ENCODE assay signal across 12 cellular contexts in genomic region chr13:48660356-48661076, GRCh38. TPM values are rescaled to one million over a fixed set of nuclear protein-coding genes. Genes with fewer than 3 reads are reported as not detected.
A peak's percentile ranks its signal among the peaks of the same experiment; 100 is the strongest.
DNase-seq lines count a peak whose midpoint lies in the region; ATAC-seq, FAIRE-seq and TF ChIP-seq lines count a peak whose summit lies in the region.
"Had no signal": no experiment of that assay in that cellular context is flagged by ENCODE, and none has a peak within 500 bp of the region (broad histone marks: within the 10 kb centered on the region; RNA-seq: fewer than 3 reads in every experiment).

No MANE protein-coding gene starts in this region.

- H3K9me3 ChIP-seq in Karpas-422 (ENCODE audit: low read length) (no peaks in the 10 kb centered on the region), smooth muscle cell (replicated peaks; ENCODE audit: low read depth) (peaks cover 6% of the 10 kb centered on the region), neuronal stem cell (replicated peaks in 1 of 2; ENCODE audit: control insufficient read depth in 2 of 2, insufficient read depth in 1 of 2, low read depth in 1 of 2, low read length in 2 of 2) (no peaks in the 10 kb centered on the region), MG63 (no peaks in the 10 kb centered on the region)

- H3K9me2 ChIP-seq in Karpas-422 (replicated peaks; ENCODE audit: insufficient read depth, low read length), result no peaks in the 10 kb centered on the region

- H4K20me1 ChIP-seq in Karpas-422 (ENCODE audit: insufficient read depth, low read depth, low read length) (no peaks in the 10 kb centered on the region), smooth muscle cell (ENCODE audit: low read depth) (no peaks in the 10 kb centered on the region)

- peak; percentile 72 for FAIRE-seq in GM19239 (lab: Jason Lieb, UNC)

- DNase-seq in GM19239 (ENCODE audit: insufficient read length, low spot score) (no peak), Karpas-422 (peak; percentile 49), globus pallidus (ENCODE audit: low spot score) (peak; percentile 56), smooth muscle cell (lab: John Stamatoyannopoulos, UW; ENCODE audit: unreplicated experiment) (no peak), neuronal stem cell (ENCODE audit: low spot score) (no peak), MG63 (no peak)
- DNase-seq: activated T-cell treated with anti-CD3 and anti-CD28 coated beads, Interleukin-2, amount 50 U/mL, for 4 hours; DND-41; naive thymus-derived CD8-positive, alpha-beta T cell had no signal

- no peaks in the 10 kb centered on the region for H3K79me2 ChIP-seq in Karpas-422 (ENCODE audit: low read length)
- no peaks in the 10 kb centered on the region for H3K79me2 ChIP-seq in smooth muscle cell (ENCODE audit: low read depth)

- H4K91ac ChIP-seq in neuronal stem cell (ENCODE audit: low read depth, low read length, poor library complexity), result no peak overlapping the region

- TF ChIP-seq CTCF in smooth muscle cell (IDR thresholded peaks at IDR 0.05; ENCODE audit: borderline replicate concordance, insufficient read depth, poor library complexity, severe bottlenecking), result no peak

- H3K4me3 ChIP-seq in Karpas-422 (ENCODE audit: low read length) (no peak overlapping the region), smooth muscle cell (no peak overlapping the region), neuronal stem cell (ENCODE audit: low read length in 2 of 2) (no peak overlapping the region), MG63 (no peak overlapping the region)

- WGBS in smooth muscle cell (ENCODE audit: low lambda C conversion rate), result 33% methylated on average over 4 of the region's 4 CpGs
- no CpG with 5 or more reads among the region's 4 CpGs for WGBS in neuronal stem cell (ENCODE audit: extremely low coverage in 2 of 2, insufficient read length in 2 of 2, insufficient replicate concordance in 1 of 2), 2 donors

- H3K4me2 ChIP-seq in Karpas-422 (ENCODE audit: low read depth, low read length, poor library complexity, severe bottlenecking), result no peak overlapping the region
- H3K4me2 ChIP-seq in smooth muscle cell, result peak overlapping the region; percentile 50
- H3K4me2 ChIP-seq in neuronal stem cell (ENCODE audit: insufficient read depth, low read length, poor library complexity, severe bottlenecking), result no peak overlapping the region

- H2BK120ac ChIP-seq in neuronal stem cell (ENCODE audit: low read depth, low read length), result no peak overlapping the region

- H3K9ac ChIP-seq in Karpas-422 (ENCODE audit: low read length) (no peak overlapping the region), smooth muscle cell (ENCODE audit: low read depth) (no peak overlapping the region), neuronal stem cell (ENCODE audit: low read depth, low read length, poor library complexity) (no peak overlapping the region)

- H3K79me1 ChIP-seq in neuronal stem cell (ENCODE audit: low read depth, low read length), result no peaks in the 10 kb centered on the region

- H2AK5ac ChIP-seq in neuronal stem cell (ENCODE audit: low read depth, low read length), result no peak overlapping the region

- no peaks in the 10 kb centered on the region for H3K36me3 ChIP-seq in Karpas-422 (ENCODE audit: insufficient read depth, low read length)
- no peaks in the 10 kb centered on the region for H3K36me3 ChIP-seq in smooth muscle cell (ENCODE audit: low read depth)
- no peaks in the 10 kb centered on the region for H3K36me3 ChIP-seq in neuronal stem cell (replicated peaks in 1 of 2; ENCODE audit: control insufficient read depth in 2 of 2, insufficient read depth in 2 of 2, low read length in 2 of 2)
- no peaks in the 10 kb centered on the region for H3K36me3 ChIP-seq in MG63

- H4K8ac ChIP-seq in neuronal stem cell (ENCODE audit: low read depth, low read length), result no peak overlapping the region

- H3K14ac ChIP-seq in neuronal stem cell (ENCODE audit: low read length), result no peak overlapping the region

- H3K4ac ChIP-seq in neuronal stem cell (ENCODE audit: low read length), result no peak overlapping the region

- no peaks in the 10 kb centered on the region for H3K27me3 ChIP-seq in Karpas-422 (ENCODE audit: low read length)
- H3K27me3 ChIP-seq in smooth muscle cell (ENCODE audit: low read depth), result no peaks in the 10 kb centered on the region
- no peaks in the 10 kb centered on the region for H3K27me3 ChIP-seq in neuronal stem cell (ENCODE audit: control insufficient read depth in 3 of 3, insufficient read depth in 3 of 3, low read depth in 1 of 3, low read length in 3 of 3)
- H3K27me3 ChIP-seq in MG63, result no peaks in the 10 kb centered on the region

- H2AFZ ChIP-seq in Karpas-422 (ENCODE audit: low read length), result no peak overlapping the region
- peak overlapping the region; percentile 75 for H2AFZ ChIP-seq in smooth muscle cell (ENCODE audit: low read depth)
- no peak overlapping the region for H2AFZ ChIP-seq in neuronal stem cell (ENCODE audit: low read length)

- ATAC-seq in GM21367 (IDR thresholded peaks at IDR 0.05; ENCODE audit: unreplicated experiment) (no peak), HG03457 (IDR thresholded peaks at IDR 0.05; ENCODE audit: unreplicated experiment) (no peak)
- ATAC-seq: activated T-cell treated with anti-CD3 and anti-CD28 coated beads, Interleukin-2, amount 50 U/mL, for 4 hours; naive thymus-derived CD8-positive, alpha-beta T cell had no signal

- H3F3A ChIP-seq in smooth muscle cell (ENCODE audit: low read depth), result peaks cover 6% of the 10 kb centered on the region

- no peak overlapping the region for H3K23ac ChIP-seq in neuronal stem cell (ENCODE audit: low read depth, low read length, poor library complexity)

- H3K27ac ChIP-seq in Karpas-422 (ENCODE audit: low read length), result no peak overlapping the region
- H3K27ac ChIP-seq in smooth muscle cell (ENCODE audit: low read depth), result peak overlapping the region; percentile 34
- no peak overlapping the region for H3K27ac ChIP-seq in neuronal stem cell (replicated peaks; ENCODE audit: low read length)

- no peak overlapping the region for H2BK15ac ChIP-seq in neuronal stem cell (ENCODE audit: low read length)

- no peak overlapping the region for H2BK5ac ChIP-seq in neuronal stem cell (ENCODE audit: low read length)

- no peak overlapping the region for H2BK12ac ChIP-seq in neuronal stem cell (ENCODE audit: low read length)

- peaks cover 9% of the 10 kb centered on the region for H3K4me1 ChIP-seq in Karpas-422 (ENCODE audit: low read length)
- peaks cover 20% of the 10 kb centered on the region for H3K4me1 ChIP-seq in smooth muscle cell (ENCODE audit: low read depth)
- peaks cover 0 to 4% of the 10 kb centered on the region in 2 donors for H3K4me1 ChIP-seq in neuronal stem cell (ENCODE audit: control insufficient read depth in 2 of 2, insufficient read depth in 1 of 2, low read depth in 1 of 2, low read length in 2 of 2)

- no peak overlapping the region for H3K18ac ChIP-seq in neuronal stem cell (ENCODE audit: low read length)

RNA-seq across cellular contexts. Expression of gene CYSLTR2, which starts 6.8 kb away (rescaled TPM):
- 0.22 TPM in 1 of 2 replicates, not detected in the other for total RNA-seq in Karpas-422 (2014; rRNA removed; shearing (Covaris generic); ENCODE audit: low replicate concordance)
- total RNA-seq in smooth muscle cell, result 0.45 and 0.54 TPM in 2 replicates
- 0.06 and 0.71 TPM in 2 replicates for polyA plus RNA-seq in smooth muscle cell
- 0.01 TPM for polyA plus RNA-seq in neuronal stem cell (2013, experiment 1 of 2)
- 0.01 TPM for polyA plus RNA-seq in neuronal stem cell (2013, experiment 2 of 2)
- not detected in 2 replicates for total RNA-seq in MG63 (2014; rRNA removed; shearing (Covaris generic); ENCODE audit: low replicate concordance)
- total RNA-seq: chondrocyte had no signal

Comparison
In these comparisons a context has a peak if more than half of its experiments do, and no peak if none do; other contexts are left out.
1. DNase-seq: peak in Karpas-422 (single experiment) and globus pallidus (single experiment); none in GM19239 (single experiment), smooth muscle cell (single experiment), neuronal stem cell (single experiment) and MG63 (single experiment).